Comparison of ENCODE assay signal across 26 cellular contexts in genomic region chr1:183576537-183576936, GRCh38. TPM values are rescaled to one million over a fixed set of nuclear protein-coding genes. Genes with fewer than 3 reads are reported as not detected.
"Had no signal": no experiment of that assay in that cellular context is flagged by ENCODE, and none has a peak within 500 bp of the region (broad histone marks: within the 10 kb centered on the region; RNA-seq: fewer than 3 reads in every experiment).

No MANE protein-coding gene starts in this region.

- ATAC-seq: effector memory CD8-positive, alpha-beta T cell had no signal

- H3K36me3 ChIP-seq: ascending aorta, sigmoid colon, transverse colon, uterus had no signal

- H3K27ac Mint-ChIP-seq: effector memory CD8-positive, alpha-beta T cell had no signal

- DNase-seq: activated CD4-positive, alpha-beta T cell treated with anti-CD3 and anti-CD28 coated beads, Interleukin-2, amount 50 U/mL, for 1 hour; activated CD4-positive, CD25-positive, alpha-beta regulatory T cell treated with anti-CD3 and anti-CD28 coated beads, Interleukin-2, amount 50 U/mL, for 72 hours; activated CD8-positive, alpha-beta memory T cell treated with anti-CD3 and anti-CD28 coated beads for 24 hours; activated CD8-positive, alpha-beta memory T cell treated with anti-CD3 and anti-CD28 coated beads, Interleukin-2, amount 50 U/mL, for 48 hours; activated effector memory CD4-positive, alpha-beta T cell treated with anti-CD3 and anti-CD28 coated beads, Interleukin-2, amount 50 U/mL, for 16 hours; activated naive CD4-positive, alpha-beta T cell treated with anti-CD3 and anti-CD28 coated beads, Interleukin-2, amount 50 U/mL, for 16 hours; activated T-cell treated with anti-CD3 and anti-CD28 coated beads, Interleukin-2, amount 50 U/mL, for 48 hours; effector memory CD8-positive, alpha-beta T cell; foreskin fibroblast; sigmoid colon; stimulated activated CD4-positive, alpha-beta T cell treated with anti-CD3 and anti-CD28 coated beads, Interleukin-12 subunit alpha, Interleukin-12 subunit beta, amount 100 ng/mL, for 4 hours; stimulated activated CD4-positive, alpha-beta T cell treated with anti-CD3 and anti-CD28 coated beads, Interleukin-1b, Interleukin-23, amount 100 ng/mL, for 48 hours; stimulated activated naive CD4-positive, alpha-beta T cell treated with Interleukin-2 at 50 U/mL for 16 hours; substantia nigra; SW 1271; T-helper 2 cell; transverse colon; uterus had no signal

- H3K9me3 Mint-ChIP-seq: effector memory CD8-positive, alpha-beta T cell had no signal

- H3K27ac ChIP-seq: transverse colon, VCaP had no signal

- FAIRE-seq: keratinocyte had no signal

- H3K9me3 ChIP-seq: ascending aorta, sigmoid colon, transverse colon, uterus had no signal

- H3K4me3 Mint-ChIP-seq: effector memory CD8-positive, alpha-beta T cell had no signal

- H3K4me3 ChIP-seq: ascending aorta, sigmoid colon, transverse colon, uterus had no signal

- H3K4me1 ChIP-seq: transverse colon, uterus had no signal

- H3K27me3 ChIP-seq: ascending aorta, sigmoid colon, transverse colon, uterus had no signal

RNA-seq across cellular contexts. Expression of gene NCF2, which starts 13.7 kb away (rescaled TPM):
- total RNA-seq: dermis microvascular lymphatic vessel endothelial cell, lung microvascular endothelial cell, myocyte, osteocyte had no signal
- polyA plus RNA-seq: neural cell had no signal
